ENCODE assay signal across 26 cellular contexts in the genomic region with DNA sequence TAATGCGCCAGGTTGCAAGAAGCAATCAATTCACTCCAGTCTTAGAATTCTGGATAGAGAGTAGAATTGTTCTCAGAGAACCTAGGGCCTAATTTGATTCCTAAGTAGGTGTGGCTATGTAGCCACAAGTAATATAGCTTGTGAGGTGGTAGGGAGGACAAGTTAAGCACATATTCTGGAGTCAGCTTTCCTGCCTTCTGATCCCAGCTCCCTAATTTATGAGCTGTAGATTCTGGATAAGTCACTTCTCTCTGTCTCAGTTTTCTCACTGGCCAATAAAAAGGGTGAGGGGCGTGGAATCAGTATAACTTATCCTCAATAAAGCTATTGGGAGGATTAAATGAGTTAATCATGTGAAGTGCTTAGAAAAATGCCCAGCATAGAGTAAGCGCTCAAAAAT. TPM values are rescaled to one million over a fixed set of nuclear protein-coding genes. Genes with fewer than 3 reads are reported as not detected.
DNase-seq lines count a peak whose midpoint lies in the region; ATAC-seq and TF ChIP-seq lines count a peak whose summit lies in the region.
"Had no signal": no experiment of that assay in that cellular context is flagged by ENCODE, and none has a peak within 500 bp of the region (broad histone marks: within the 10 kb centered on the region; RNA-seq: fewer than 3 reads in every experiment).

No MANE protein-coding gene starts in this region.

- H3K9me3 ChIP-seq in HEK293 (ENCODE audit: control insufficient read depth, insufficient read depth, low read depth, low read length) (no peaks in the 10 kb centered on the region), iPS-18a (ENCODE audit: control insufficient read depth, low read depth, low read length) (no peaks in the 10 kb centered on the region)
- H3K9me3 ChIP-seq: A549 had no signal

- CTCF ChIA-PET in HEK293 (lab: Yijun Ruan, JAX): no interaction called here

- POLR2A ChIA-PET in HEK293 (lab: Yijun Ruan, JAX): no interaction called here

- H3K27ac ChIP-seq in HEK293 (ENCODE audit: extremely low read depth, low read depth, low read length) (no peak overlapping the region), iPS-18a (ENCODE audit: low read length) (peak overlapping the region; percentile 45)
- H3K27ac ChIP-seq: A549, RWPE1 had no signal

- DNase-seq in NCI-H82 treated with DMSO at 0.1 percent for 48 hours (lab: John Stamatoyannopoulos, UW; ENCODE audit: unreplicated experiment) (peak; percentile 95), middle frontal gyrus (ENCODE audit: extremely low spot score, low spot score) (no peak), sciatic nerve (ENCODE audit: low spot score) (no peak), EL (no peak)
- DNase-seq: AML-193; C1 segment of cervical spinal cord; CD4-positive, alpha-beta memory T cell; COR-L47; DMS79; GF-D8; H7; Kasumi-1; MV-4-11; NCI-H1105; NCI-H1436 treated with DMSO at 0.1 percent for 48 hours; NCI-H187 treated with DMSO at 0.1 percent for 48 hours; NCI-H446 treated with DMSO at 0.1 percent for 48 hours; NCI-H526; SHP77; T-cell had no signal

- H3K36me3 ChIP-seq in HEK293 (ENCODE audit: control insufficient read depth in 2 of 2, insufficient read depth in 1 of 2, low read length in 2 of 2) (peaks cover 0 to 2% of the 10 kb centered on the region in 2 experiments; a peak in 2 of 3 replicates), iPS-18a (ENCODE audit: control insufficient read depth, low read depth, low read length) (peaks cover 2% of the 10 kb centered on the region)

- no peak overlapping the region for H3K9ac ChIP-seq in iPS-18a (ENCODE audit: low read length)

- no peaks in the 10 kb centered on the region for H3K4me1 ChIP-seq in HEK293 (ENCODE audit: control insufficient read depth, insufficient read depth, low read length)
- H3K4me1 ChIP-seq in iPS-18a (ENCODE audit: control insufficient read depth, low read depth, low read length): peaks cover 19% of the 10 kb centered on the region

- no peak for TF ChIP-seq CTCF in HEK293 (tag by site-specific recombination; IDR thresholded peaks at IDR 0.05)

- intact Hi-C loops in sciatic nerve (cut with DNase I): no loop called here

- H3K4me3 ChIP-seq in HEK293 (ENCODE audit: low read depth, low read length) (no peak overlapping the region), iPS-18a (ENCODE audit: low read length) (no peak overlapping the region)
- H3K4me3 ChIP-seq: A549 had no signal

- ATAC-seq in GM21367 (IDR thresholded peaks at IDR 0.05; ENCODE audit: unreplicated experiment) (no peak), sciatic nerve (no peak)
- ATAC-seq: A549, Panc1, T-cell had no signal

- no peaks in the 10 kb centered on the region for H3K27me3 ChIP-seq in iPS-18a (ENCODE audit: control insufficient read depth, insufficient read depth, low read length)

TF ChIP-seq in HEK293, 187 proteins besides CTCF, POLR2A, EP300 and RAD21:
- no peak for TF ChIP-seq ZNF335 (tag by site-specific recombination; conservative IDR thresholded peaks at IDR 0.05)
- TF ChIP-seq ZNF530 (tag by site-specific recombination; IDR thresholded peaks at IDR 0.05; ENCODE audit: low read depth): no peak
- TF ChIP-seq, protein P1, sequence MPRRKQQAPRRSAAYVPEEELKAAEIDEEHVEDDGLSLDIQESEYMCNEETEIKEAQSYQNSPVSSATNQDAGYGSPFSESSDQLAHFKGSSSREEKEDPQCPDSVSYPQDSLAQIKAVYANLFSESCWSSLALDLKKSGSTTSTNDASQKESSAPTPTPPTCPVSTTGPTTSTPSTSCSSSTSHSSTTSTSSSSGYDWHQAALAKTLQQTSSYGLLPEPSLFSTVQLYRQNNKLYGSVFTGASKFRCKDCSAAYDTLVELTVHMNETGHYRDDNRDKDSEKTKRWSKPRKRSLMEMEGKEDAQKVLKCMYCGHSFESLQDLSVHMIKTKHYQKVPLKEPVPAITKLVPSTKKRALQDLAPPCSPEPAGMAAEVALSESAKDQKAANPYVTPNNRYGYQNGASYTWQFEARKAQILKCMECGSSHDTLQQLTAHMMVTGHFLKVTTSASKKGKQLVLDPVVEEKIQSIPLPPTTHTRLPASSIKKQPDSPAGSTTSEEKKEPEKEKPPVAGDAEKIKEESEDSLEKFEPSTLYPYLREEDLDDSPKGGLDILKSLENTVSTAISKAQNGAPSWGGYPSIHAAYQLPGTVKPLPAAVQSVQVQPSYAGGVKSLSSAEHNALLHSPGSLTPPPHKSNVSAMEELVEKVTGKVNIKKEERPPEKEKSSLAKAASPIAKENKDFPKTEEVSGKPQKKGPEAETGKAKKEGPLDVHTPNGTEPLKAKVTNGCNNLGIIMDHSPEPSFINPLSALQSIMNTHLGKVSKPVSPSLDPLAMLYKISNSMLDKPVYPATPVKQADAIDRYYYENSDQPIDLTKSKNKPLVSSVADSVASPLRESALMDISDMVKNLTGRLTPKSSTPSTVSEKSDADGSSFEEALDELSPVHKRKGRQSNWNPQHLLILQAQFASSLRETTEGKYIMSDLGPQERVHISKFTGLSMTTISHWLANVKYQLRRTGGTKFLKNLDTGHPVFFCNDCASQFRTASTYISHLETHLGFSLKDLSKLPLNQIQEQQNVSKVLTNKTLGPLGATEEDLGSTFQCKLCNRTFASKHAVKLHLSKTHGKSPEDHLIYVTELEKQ (tag by site-specific recombination; IDR thresholded peaks at IDR 0.05; ENCODE audit: borderline replicate concordance): no peak
- TF ChIP-seq ZFP3 (tag by site-specific recombination; IDR thresholded peaks at IDR 0.05; ENCODE audit: low read depth): no peak
- TF ChIP-seq, protein P2, sequence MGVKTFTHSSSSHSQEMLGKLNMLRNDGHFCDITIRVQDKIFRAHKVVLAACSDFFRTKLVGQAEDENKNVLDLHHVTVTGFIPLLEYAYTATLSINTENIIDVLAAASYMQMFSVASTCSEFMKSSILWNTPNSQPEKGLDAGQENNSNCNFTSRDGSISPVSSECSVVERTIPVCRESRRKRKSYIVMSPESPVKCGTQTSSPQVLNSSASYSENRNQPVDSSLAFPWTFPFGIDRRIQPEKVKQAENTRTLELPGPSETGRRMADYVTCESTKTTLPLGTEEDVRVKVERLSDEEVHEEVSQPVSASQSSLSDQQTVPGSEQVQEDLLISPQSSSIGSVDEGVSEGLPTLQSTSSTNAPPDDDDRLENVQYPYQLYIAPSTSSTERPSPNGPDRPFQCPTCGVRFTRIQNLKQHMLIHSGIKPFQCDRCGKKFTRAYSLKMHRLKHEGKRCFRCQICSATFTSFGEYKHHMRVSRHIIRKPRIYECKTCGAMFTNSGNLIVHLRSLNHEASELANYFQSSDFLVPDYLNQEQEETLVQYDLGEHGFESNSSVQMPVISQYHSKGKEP (tag by site-specific recombination; IDR thresholded peaks at IDR 0.05): peak; percentile 38
- no peak for TF ChIP-seq ZNF560 (tag by site-specific recombination; IDR thresholded peaks at IDR 0.05; ENCODE audit: borderline replicate concordance)
TF ChIP-seq in HEK293: peak in this region for 1.

RNA-seq across cellular contexts. Expression of a gene that starts 3.0 kb away (rescaled TPM):
- total RNA-seq in sciatic nerve: 69.3 TPM

RNA-seq across cellular contexts. Expression of a gene that starts 35.9 kb away (rescaled TPM):
- total RNA-seq in sciatic nerve: 8.2 TPM

RNA-seq across cellular contexts. Expression of a gene that starts 56.1 kb away (rescaled TPM):
- 82.3 TPM for total RNA-seq in sciatic nerve

RNA-seq across cellular contexts. Expression of a gene that starts 56.2 kb away (rescaled TPM):
- 15.4 TPM for total RNA-seq in sciatic nerve
